Comparison of ENCODE assay signal across 8 cellular contexts in genomic region chr10:69089638-69090599, GRCh38. TPM values are rescaled to one million over a fixed set of nuclear protein-coding genes. Genes with fewer than 3 reads are reported as not detected.
DNase-seq lines count a peak whose midpoint lies in the region; ATAC-seq and TF ChIP-seq lines count a peak whose summit lies in the region.

No MANE protein-coding gene starts in this region.

- H3K27ac ChIP-seq in ascending aorta (peak overlapping the region; percentile 82 to 83), upper lobe of right lung (peak overlapping the region; percentile 95)

- no peak for TF ChIP-seq CTCF in ascending aorta (IDR thresholded peaks at IDR 0.05)
- TF ChIP-seq CTCF in osteocyte (IDR thresholded peaks at IDR 0.05): no peak
- TF ChIP-seq CTCF in upper lobe of right lung (IDR thresholded peaks at IDR 0.05): no peak

- H3K9me3 ChIP-seq in T-helper 17 cell (ENCODE audit: control insufficient read depth, low read length, poor library complexity, severe bottlenecking) (peaks cover 2% of the 10 kb centered on the region), ascending aorta (no peaks in the 10 kb centered on the region), upper lobe of right lung (no peaks in the 10 kb centered on the region)

- no peaks in the 10 kb centered on the region for H3K9me3 Mint-ChIP-seq in osteocyte (ENCODE audit: unreplicated experiment)

- peaks cover 47% of the 10 kb centered on the region for H3K4me1 Mint-ChIP-seq in T-helper 17 cell
- H3K4me1 Mint-ChIP-seq in osteocyte (ENCODE audit: unreplicated experiment): peaks cover 65% of the 10 kb centered on the region

- peaks cover 7% of the 10 kb centered on the region in 2 donors for H3K4me1 ChIP-seq in ascending aorta
- peaks cover 19% of the 10 kb centered on the region for H3K4me1 ChIP-seq in upper lobe of right lung

- H3K27me3 Mint-ChIP-seq in T-helper 17 cell (no peaks in the 10 kb centered on the region), osteocyte (ENCODE audit: unreplicated experiment) (no peaks in the 10 kb centered on the region)

- H3K36me3 ChIP-seq in ascending aorta (no peaks in the 10 kb centered on the region), upper lobe of right lung (no peaks in the 10 kb centered on the region)

- H3K27ac Mint-ChIP-seq in T-helper 17 cell (peak overlapping the region; percentile 100), osteocyte (ENCODE audit: unreplicated experiment) (peak overlapping the region; percentile 96)

- peaks cover 2% of the 10 kb centered on the region for H3K36me3 Mint-ChIP-seq in T-helper 17 cell (ENCODE audit: low read depth)
- no peaks in the 10 kb centered on the region for H3K36me3 Mint-ChIP-seq in osteocyte (ENCODE audit: unreplicated experiment)

- H3K4me3 Mint-ChIP-seq in T-helper 17 cell: peak overlapping the region; percentile 85
- no peak overlapping the region for H3K4me3 Mint-ChIP-seq in osteocyte (ENCODE audit: unreplicated experiment)

- intact Hi-C loops in ascending aorta (cut with DNase I): loop anchor here (2.0 kb wide), 1 partner anchor 33 kb away; no protein-coding TSS in a partner anchor
- intact Hi-C loops in upper lobe of right lung (cut with DNase I): loop anchor here (5.0 kb wide), 1 partner anchor 83 kb away; no protein-coding TSS in a partner anchor

- no peaks in the 10 kb centered on the region for H3K27me3 ChIP-seq in ascending aorta
- no peaks in the 10 kb centered on the region for H3K27me3 ChIP-seq in upper lobe of right lung

- ATAC-seq in GM21737 (IDR thresholded peaks at IDR 0.05; ENCODE audit: unreplicated experiment) (peak; percentile 37), T-helper 17 cell (peak; percentile 75), upper lobe of right lung (peak; percentile 52)

- peak; percentile 90 for DNase-seq in CD1c-positive myeloid dendritic cell (ENCODE audit: extremely low spot score)
- DNase-seq in T-helper 17 cell: peak; percentile 54 to 71 (median 68)
- peak in 1 of 2 donors; percentile 75 for DNase-seq in ascending aorta (ENCODE audit: low spot score in 2 of 2)
- DNase-seq in osteocyte (ENCODE audit: extremely low spot score, unreplicated experiment): no peak
- DNase-seq in upper lobe of right lung: no peak
- DNase-seq in NCI-H345 treated with DMSO at 0.1 percent for 48 hours (lab: John Stamatoyannopoulos, UW; ENCODE audit: unreplicated experiment): no peak
- DNase-seq in NCI-H1694 (lab: John Stamatoyannopoulos, UW): no peak

- H3K4me3 ChIP-seq in ascending aorta: peak overlapping the region; percentile 46 to 65
- H3K4me3 ChIP-seq in upper lobe of right lung: peak overlapping the region; percentile 58

RNA-seq across cellular contexts. Expression of gene SRGN, which starts 2.0 kb away (rescaled TPM):
- total RNA-seq in T-helper 17 cell (100 to 1,000 TPM; 382 to 467 TPM), ascending aorta (155 TPM), osteocyte (30.0 and 35.9 TPM in 2 replicates), upper lobe of right lung (225 TPM)

RNA-seq across cellular contexts. Expression of gene VPS26A, which starts 34.1 kb away (rescaled TPM):
- 10 to 100 TPM; 28.7 to 36.7 TPM for total RNA-seq in T-helper 17 cell
- 26.0 TPM for total RNA-seq in ascending aorta
- 59.4 and 62.2 TPM in 2 replicates for total RNA-seq in osteocyte
- 51.5 TPM for total RNA-seq in upper lobe of right lung

Comparison
In these comparisons a context has a peak if more than half of its experiments do, and no peak if none do; other contexts are left out.
1. DNase-seq: peak in CD1c-positive myeloid dendritic cell (single experiment) and T-helper 17 cell (3 of 3); none in osteocyte (single experiment), upper lobe of right lung (single experiment), NCI-H345 treated with DMSO at 0.1 percent for 48 hours (single experiment) and NCI-H1694 (single experiment).
2. Peak in every context shown above with its lines, with median percentiles within 50 percentile points of each other: ATAC-seq.